Comparison of ENCODE assay signal across 8 cellular contexts in the genomic region with DNA sequence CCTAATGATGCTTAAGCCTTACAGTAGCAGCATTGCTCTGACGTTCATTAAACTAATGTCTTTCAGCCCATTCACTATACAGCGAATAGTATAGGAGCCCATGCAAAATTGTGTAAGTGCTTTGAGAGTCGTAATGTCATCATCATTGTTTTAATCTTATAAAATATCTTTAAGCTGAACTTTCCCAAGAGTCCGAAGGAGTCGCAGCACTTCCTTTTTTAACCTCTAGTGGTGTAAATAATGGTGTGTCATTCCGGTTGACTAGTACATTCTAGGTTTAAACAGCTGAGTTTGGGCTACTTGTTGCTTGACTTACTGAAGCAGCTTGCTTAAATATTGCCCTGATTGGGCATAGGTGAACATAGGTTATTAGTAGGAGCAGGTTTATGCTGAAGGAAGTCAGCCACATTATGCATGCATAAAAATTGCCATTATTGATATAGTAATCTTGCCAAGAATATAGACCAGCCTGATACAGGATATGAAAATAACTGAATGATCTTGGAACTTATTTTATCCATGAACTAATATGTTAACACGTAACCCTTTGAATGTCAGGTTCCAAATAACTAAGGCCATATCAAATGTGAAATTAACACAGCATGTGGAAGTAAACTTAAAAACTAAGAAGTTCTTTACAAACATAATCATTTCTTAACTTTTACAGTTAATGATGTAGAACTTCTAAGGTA. TPM values are rescaled to one million over a fixed set of nuclear protein-coding genes. Genes with fewer than 3 reads are reported as not detected.
A peak's percentile ranks its signal among the peaks of the same experiment; 100 is the strongest.
DNase-seq lines count a peak whose midpoint lies in the region; ATAC-seq lines count a peak whose summit lies in the region.

No MANE protein-coding gene starts in this region.

- peak; percentile 77 for DNase-seq in DMS53 (lab: John Stamatoyannopoulos, UW)
- peak; percentile 7 for DNase-seq in HK-2 (ENCODE audit: unreplicated experiment)
- DNase-seq in SJCRH30, result peak; percentile 11 to 55
- DNase-seq in activated effector memory CD4-positive, alpha-beta T cell treated with Interleukin-2 at 50 U/mL for 16 hours, result no peak
- no peak for DNase-seq in NCI-H2029 treated with DMSO at 0.1 percent for 48 hours (lab: John Stamatoyannopoulos, UW)

- H3K4me3 ChIP-seq in SJCRH30, result peak overlapping the region; percentile 92
- peak overlapping the region; percentile 71 for H3K4me3 ChIP-seq in mononuclear cell (ENCODE audit: low read length)

- H3K4me1 ChIP-seq in SJCRH30 (peaks cover 9% of the 10 kb centered on the region; the same call in 1 of the 2 replicates), mononuclear cell (ENCODE audit: insufficient read depth, low read length) (peaks cover 39% of the 10 kb centered on the region)

- no peaks in the 10 kb centered on the region for H3K27me3 ChIP-seq in SJCRH30
- no peaks in the 10 kb centered on the region for H3K27me3 ChIP-seq in mononuclear cell (ENCODE audit: insufficient read depth, low read length)

- H3K27ac ChIP-seq in SJCRH30 (no peak overlapping the region), cingulate gyrus (ENCODE audit: low read depth, low read length) (peak overlapping the region; percentile 12)

- ATAC-seq in GM21737 (IDR thresholded peaks at IDR 0.05; ENCODE audit: unreplicated experiment), result no peak

- H3K9me3 ChIP-seq in SJCRH30 (replicated peaks) (no peaks in the 10 kb centered on the region), mononuclear cell (ENCODE audit: low read depth, low read length) (no peaks in the 10 kb centered on the region)

- H3K36me3 ChIP-seq in SJCRH30, result peaks cover 10% of the 10 kb centered on the region; the same call in 1 of the 2 replicates

RNA-seq across cellular contexts. Expression of gene WNK1, which starts 2.6 kb away (rescaled TPM):
- total RNA-seq in SJCRH30 (2014; rRNA removed; shearing (Covaris generic)), result 83.3 and 88.8 TPM in 2 replicates
- 94.1 TPM for total RNA-seq in mononuclear cell

Comparison
In these comparisons a context has a peak if more than half of its experiments do, and no peak if none do; other contexts are left out.
1. DNase-seq: peak in DMS53 (single experiment), HK-2 (single experiment) and SJCRH30 (2 of 2); none in activated effector memory CD4-positive, alpha-beta T cell treated with Interleukin-2 at 50 U/mL for 16 hours (single experiment) and NCI-H2029 treated with DMSO at 0.1 percent for 48 hours (single experiment).